9 cellular contexts compared by ENCODE assay signal in genomic region chr11:34501500-34501899, GRCh38. TPM values are rescaled to one million over a fixed set of nuclear protein-coding genes. Genes with fewer than 3 reads are reported as not detected.
DNase-seq lines count a peak whose midpoint lies in the region; ATAC-seq, FAIRE-seq and TF ChIP-seq lines count a peak whose summit lies in the region.
"Had no signal": no experiment of that assay in that cellular context is flagged by ENCODE, and none has a peak within 500 bp of the region (broad histone marks: within the 10 kb centered on the region; RNA-seq: fewer than 3 reads in every experiment).

No MANE protein-coding gene starts in this region.

- in situ Hi-C loops in G401 (cut with HindIII; ENCODE audit: low sequenced_read_pairs), result no loop called here

- H3K36me3 Mint-ChIP-seq in endothelial cell (ENCODE audit: low read depth, unreplicated experiment), result no peaks in the 10 kb centered on the region
- H3K36me3 Mint-ChIP-seq: activated naive CD8-positive, alpha-beta T cell treated with anti-CD3 and anti-CD28 coated beads, Interleukin-2, amount 10 ng/mL, durations not matched to agents 7 days and 5 days had no signal

- no peak overlapping the region for H3K27ac Mint-ChIP-seq in endothelial cell (ENCODE audit: unreplicated experiment)
- H3K27ac Mint-ChIP-seq: activated naive CD8-positive, alpha-beta T cell treated with anti-CD3 and anti-CD28 coated beads, Interleukin-2, amount 10 ng/mL, durations not matched to agents 7 days and 5 days had no signal

- 12% methylated on average over 4 of the region's 4 CpGs for WGBS in right lobe of liver (ENCODE audit: insufficient coverage, low coverage, low lambda C conversion rate, missing lambda C conversion rate)

- H3K4me3 ChIP-seq in AG04450 (ENCODE audit: low read depth, low read length), result no peak overlapping the region
- H3K4me3 ChIP-seq in right lobe of liver, result no peak overlapping the region

- no peaks in the 10 kb centered on the region for H3K9me3 ChIP-seq in AG04450 (ENCODE audit: control insufficient read depth, insufficient read depth, low read length)
- H3K9me3 ChIP-seq in right lobe of liver, result no peaks in the 10 kb centered on the region

- intact Hi-C loops in right lobe of liver (cut with DNase I), result no loop called here

- no peaks in the 10 kb centered on the region for H3K9me3 Mint-ChIP-seq in endothelial cell (ENCODE audit: unreplicated experiment)
- H3K9me3 Mint-ChIP-seq: activated naive CD8-positive, alpha-beta T cell treated with anti-CD3 and anti-CD28 coated beads, Interleukin-2, amount 10 ng/mL, durations not matched to agents 7 days and 5 days had no signal

- DNase-seq in AG04450 (ENCODE audit: low read depth, low spot score), result peak; percentile 73
- DNase-seq in HTR-8/SVneo (ENCODE audit: insufficient read length, low spot score), result peak; percentile 23
- peak; percentile 94 for DNase-seq in astrocyte of the hippocampus (ENCODE audit: low read depth, low spot score)
- peak; percentile 56 to 83 (median 75) for DNase-seq in right lobe of liver
- DNase-seq in endothelial cell (ENCODE audit: low spot score), result no peak
- no peak for DNase-seq in G401 (ENCODE audit: low spot score)
- no peak for DNase-seq in DMS153 treated with DMSO at 0.1 percent for 48 hours (lab: John Stamatoyannopoulos, UW; ENCODE audit: unreplicated experiment)
- DNase-seq: activated naive CD8-positive, alpha-beta T cell treated with anti-CD3 and anti-CD28 coated beads, Interleukin-2, amount 10 ng/mL, durations not matched to agents 7 days and 5 days had no signal

- H3K4me3 Mint-ChIP-seq in endothelial cell (ENCODE audit: unreplicated experiment), result no peak overlapping the region
- H3K4me3 Mint-ChIP-seq: activated naive CD8-positive, alpha-beta T cell treated with anti-CD3 and anti-CD28 coated beads, Interleukin-2, amount 10 ng/mL, durations not matched to agents 7 days and 5 days had no signal

- H3K36me3 ChIP-seq in right lobe of liver, result no peaks in the 10 kb centered on the region

- CTCF ChIA-PET in AG04450 (lab: Charles Lee), result interaction anchor here (2.9 to 4.0 kb wide), 2 partner anchors 9 to 11 kb away, joined by 13 to 23 read pairs; partner anchors contain the start of gene ELF5

- ATAC-seq in right lobe of liver, result peak; percentile 85 to 96 (median 92)
- no peak for ATAC-seq in GM21717 (IDR thresholded peaks at IDR 0.05; ENCODE audit: unreplicated experiment)

- H3K27me3 ChIP-seq in AG04450 (ENCODE audit: control insufficient read depth, insufficient read depth, low read length), result peaks cover 3% of the 10 kb centered on the region
- no peaks in the 10 kb centered on the region for H3K27me3 ChIP-seq in right lobe of liver

- no peak for TF ChIP-seq CTCF in AG04450 (IDR thresholded peaks at IDR 0.05; ENCODE audit: low read depth, low read length)
- no peak for TF ChIP-seq CTCF in right lobe of liver (IDR thresholded peaks at IDR 0.05)
- no peak for TF ChIP-seq CTCF in endothelial cell (IDR thresholded peaks at IDR 0.05; ENCODE audit: unreplicated experiment)

- peaks cover 4% of the 10 kb centered on the region for H3K27me3 Mint-ChIP-seq in endothelial cell (ENCODE audit: unreplicated experiment)

- peak overlapping the region; percentile 21 for H3K27ac ChIP-seq in AG04450 (ENCODE audit: low read depth, low read length)
- H3K27ac ChIP-seq in right lobe of liver, result peak overlapping the region in 2 of 3 donors; percentile 76 to 90

- no peak for TF ChIP-seq POLR2A in right lobe of liver (IDR thresholded peaks at IDR 0.05)

- no peaks in the 10 kb centered on the region for H3K4me1 Mint-ChIP-seq in endothelial cell (ENCODE audit: unreplicated experiment)
- H3K4me1 Mint-ChIP-seq: activated naive CD8-positive, alpha-beta T cell treated with anti-CD3 and anti-CD28 coated beads, Interleukin-2, amount 10 ng/mL, durations not matched to agents 7 days and 5 days had no signal

- POLR2A ChIA-PET in AG04450 (lab: Yijun Ruan, JAX), result interaction anchor here (0.5 kb wide), 1 partner anchor 41 kb away, joined by 4 read pairs; no protein-coding TSS in a partner anchor

- FAIRE-seq in HTR-8/SVneo (lab: Jason Lieb, UNC), result no peak

- peaks cover 0 to 39% (median 15%) of the 10 kb centered on the region in 4 donors for H3K4me1 ChIP-seq in right lobe of liver

RNA-seq across cellular contexts. Expression of gene ELF5, which starts 12.1 kb away (rescaled TPM):
- not detected in 2 replicates for polyA plus RNA-seq in AG04450 (2011; rRNA removed)
- polyA minus RNA-seq in AG04450 (2011; rRNA and poly(A)+ RNA removed), result not detected in 2 replicates
- total RNA-seq in right lobe of liver (under 1 TPM in 2 of 6 experiments, not detected in 4; 0.09 to 0.22 TPM), endothelial cell (ENCODE audit: unreplicated experiment) (not detected)
- not detected in 2 replicates for total RNA-seq in G401 (2014; rRNA removed; shearing (Covaris generic))
- total RNA-seq: activated naive CD8-positive, alpha-beta T cell treated with anti-CD3 and anti-CD28 coated beads, Interleukin-2, amount 10 ng/mL, durations not matched to agents 7 days and 5 days had no signal

Comparison
In these comparisons a context has a peak if more than half of its experiments do, and no peak if none do; other contexts are left out.
1. DNase-seq: peak in AG04450 (single experiment), HTR-8/SVneo (single experiment), astrocyte of the hippocampus (single experiment) and right lobe of liver (3 of 3); none in endothelial cell (single experiment), G401 (single experiment) and DMS153 treated with DMSO at 0.1 percent for 48 hours (single experiment).